ENCODE assay signal across 1 cellular context in the genomic region with DNA sequence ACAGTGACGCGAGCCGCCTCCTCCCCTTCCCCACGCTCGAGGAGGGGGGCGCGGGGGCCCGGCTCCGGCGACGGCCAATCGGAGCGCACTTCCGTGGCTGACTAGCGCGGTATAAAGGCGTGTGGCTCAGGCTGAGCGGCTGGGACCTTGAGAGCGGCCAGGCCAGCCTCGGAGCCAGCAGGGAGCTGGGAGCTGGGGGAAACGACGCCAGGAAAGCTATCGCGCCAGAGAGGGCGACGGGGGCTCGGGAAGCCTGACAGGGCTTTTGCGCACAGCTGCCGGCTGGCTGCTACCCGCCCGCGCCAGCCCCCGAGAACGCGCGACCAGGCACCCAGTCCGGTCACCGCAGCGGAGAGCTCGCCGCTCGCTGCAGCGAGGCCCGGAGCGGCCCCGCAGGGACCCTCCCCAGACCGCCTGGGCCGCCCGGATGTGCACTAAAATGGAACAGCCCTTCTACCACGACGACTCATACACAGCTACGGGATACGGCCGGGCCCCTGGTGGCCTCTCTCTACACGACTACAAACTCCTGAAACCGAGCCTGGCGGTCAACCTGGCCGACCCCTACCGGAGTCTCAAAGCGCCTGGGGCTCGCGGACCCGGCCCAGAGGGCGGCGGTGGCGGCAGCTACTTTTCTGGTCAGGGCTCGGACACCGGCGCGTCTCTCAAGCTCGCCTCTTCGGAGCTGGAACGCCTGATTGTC.
TF ChIP-seq lines count a peak whose summit lies in the region.

A gene (plus strand): TSS at position 142 of the 703 bp plus-strand sequence. CDS start 286 bp downstream, at position 428.

TF ChIP-seq in HepG2, 621 proteins besides CTCF, POLR2A, EP300 and RAD21 (continued from another document and continues in another):
- TF ChIP-seq, protein P1, sequence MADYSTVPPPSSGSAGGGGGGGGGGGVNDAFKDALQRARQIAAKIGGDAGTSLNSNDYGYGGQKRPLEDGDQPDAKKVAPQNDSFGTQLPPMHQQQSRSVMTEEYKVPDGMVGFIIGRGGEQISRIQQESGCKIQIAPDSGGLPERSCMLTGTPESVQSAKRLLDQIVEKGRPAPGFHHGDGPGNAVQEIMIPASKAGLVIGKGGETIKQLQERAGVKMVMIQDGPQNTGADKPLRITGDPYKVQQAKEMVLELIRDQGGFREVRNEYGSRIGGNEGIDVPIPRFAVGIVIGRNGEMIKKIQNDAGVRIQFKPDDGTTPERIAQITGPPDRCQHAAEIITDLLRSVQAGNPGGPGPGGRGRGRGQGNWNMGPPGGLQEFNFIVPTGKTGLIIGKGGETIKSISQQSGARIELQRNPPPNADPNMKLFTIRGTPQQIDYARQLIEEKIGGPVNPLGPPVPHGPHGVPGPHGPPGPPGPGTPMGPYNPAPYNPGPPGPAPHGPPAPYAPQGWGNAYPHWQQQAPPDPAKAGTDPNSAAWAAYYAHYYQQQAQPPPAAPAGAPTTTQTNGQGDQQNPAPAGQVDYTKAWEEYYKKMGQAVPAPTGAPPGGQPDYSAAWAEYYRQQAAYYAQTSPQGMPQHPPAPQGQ (CRISPR knock-in tag; IDR thresholded peaks at IDR 0.05; ENCODE audit: borderline replicate concordance) = no peak
- TF ChIP-seq, protein P2, sequence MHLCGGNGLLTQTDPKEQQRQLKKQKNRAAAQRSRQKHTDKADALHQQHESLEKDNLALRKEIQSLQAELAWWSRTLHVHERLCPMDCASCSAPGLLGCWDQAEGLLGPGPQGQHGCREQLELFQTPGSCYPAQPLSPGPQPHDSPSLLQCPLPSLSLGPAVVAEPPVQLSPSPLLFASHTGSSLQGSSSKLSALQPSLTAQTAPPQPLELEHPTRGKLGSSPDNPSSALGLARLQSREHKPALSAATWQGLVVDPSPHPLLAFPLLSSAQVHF (CRISPR knock-in tag; IDR thresholded peaks at IDR 0.05) = 0 out of 2 replicates have a peak, but pooled peaks have one; percentile 36
- TF ChIP-seq STAT5B (CRISPR knock-in tag; IDR thresholded peaks at IDR 0.05) (peak; percentile 79; the same call in 1 of the 2 replicates), ZKSCAN8 (CRISPR knock-in tag; IDR thresholded peaks at IDR 0.05; ENCODE audit: borderline replicate concordance) (peak; percentile 79; the same call in 1 of the 2 replicates), JDP2 (CRISPR knock-in tag; IDR thresholded peaks at IDR 0.05; ENCODE audit: borderline replicate concordance) (no peak; the same call in 1 of the 2 replicates), SSRP1 (CRISPR knock-in tag; IDR thresholded peaks at IDR 0.05) (no peak), RORA (CRISPR knock-in tag; IDR thresholded peaks at IDR 0.05) (no peak), HNRNPL (IDR thresholded peaks at IDR 0.05; ENCODE audit: low read depth, low read length) (0 out of 2 replicates have a peak, but pooled peaks have one; percentile 36), ZNF747 (CRISPR knock-in tag; IDR thresholded peaks at IDR 0.05; ENCODE audit: borderline replicate concordance) (peak; percentile 66; the same call in 1 of the 2 replicates), ZNF547 (CRISPR knock-in tag; IDR thresholded peaks at IDR 0.05) (0 out of 2 replicates have a peak, but pooled peaks have one; percentile 66), GLI4 (CRISPR knock-in tag; IDR thresholded peaks at IDR 0.05; ENCODE audit: borderline replicate concordance) (no peak; the same call in 1 of the 2 replicates), ZNF570 (CRISPR knock-in tag; IDR thresholded peaks at IDR 0.05; ENCODE audit: borderline replicate concordance) (no peak), ZBTB7A (CRISPR knock-in tag; IDR thresholded peaks at IDR 0.05) (no peak; the same call in 1 of the 2 replicates), ZNF232 (CRISPR knock-in tag; IDR thresholded peaks at IDR 0.05; ENCODE audit: borderline replicate concordance) (peak; percentile 62; the same call in 1 of the 2 replicates), CHD4 (IDR thresholded peaks at IDR 0.05; ENCODE audit: borderline replicate concordance, low read length) (no peak), ZNF441 (CRISPR knock-in tag; IDR thresholded peaks at IDR 0.05; ENCODE audit: borderline replicate concordance) (no peak), ZNF703 (CRISPR knock-in tag; IDR thresholded peaks at IDR 0.05; ENCODE audit: borderline replicate concordance) (no peak; the same call in 1 of the 2 replicates), POLR2AphosphoS5 (IDR thresholded peaks at IDR 0.05; ENCODE audit: low read depth, low read length) (peak; percentile 100), ZNF143 (CRISPR knock-in tag; IDR thresholded peaks at IDR 0.05) (0 out of 2 replicates have a peak, but pooled peaks have one; percentile 17), PLRG1 (conservative IDR thresholded peaks at IDR 0.05) (no peak), NBN (conservative IDR thresholded peaks at IDR 0.05) (no peak), DR1 (CRISPR knock-in tag; IDR thresholded peaks at IDR 0.05) (peak; percentile 99), HMG20B (CRISPR knock-in tag; conservative IDR thresholded peaks at IDR 0.05) (peak; percentile 44; the same call in 1 of the 2 replicates), SKI (IDR thresholded peaks at IDR 0.05; ENCODE audit: partially characterized antibody) (peak; percentile 64), ZSCAN30 (CRISPR knock-in tag; IDR thresholded peaks at IDR 0.05) (no peak), ARNTL (CRISPR knock-in tag; IDR thresholded peaks at IDR 0.05) (peak; percentile 98), ZFP41 (CRISPR knock-in tag; IDR thresholded peaks at IDR 0.05; ENCODE audit: borderline replicate concordance) (no peak), U2AF1 (optimal IDR thresholded peaks at IDR 0.05; ENCODE audit: low read depth, low read length) (peak; percentile 98), ZNF558 (CRISPR knock-in tag; IDR thresholded peaks at IDR 0.05; ENCODE audit: borderline replicate concordance) (0 out of 2 replicates have a peak, but pooled peaks have one; percentile 71), ZKSCAN5 (CRISPR knock-in tag; IDR thresholded peaks at IDR 0.05) (no peak), ZNF460 (CRISPR knock-in tag; IDR thresholded peaks at IDR 0.05; ENCODE audit: borderline replicate concordance) (no peak), GZF1 (CRISPR knock-in tag; IDR thresholded peaks at IDR 0.05) (no peak), GPN1 (CRISPR knock-in tag; IDR thresholded peaks at IDR 0.05; ENCODE audit: borderline replicate concordance) (no peak), REPIN1 (CRISPR knock-in tag; IDR thresholded peaks at IDR 0.05; ENCODE audit: borderline replicate concordance, low read depth) (peak; percentile 72; the same call in 1 of the 2 replicates), KDM4B (CRISPR knock-in tag; IDR thresholded peaks at IDR 0.05) (peak; percentile 95), KDM1A (CRISPR knock-in tag; IDR thresholded peaks at IDR 0.05) (no peak), ZFYVE20 (CRISPR knock-in tag; IDR thresholded peaks at IDR 0.05; ENCODE audit: borderline replicate concordance, low read depth) (no peak), SALL2 (CRISPR knock-in tag; IDR thresholded peaks at IDR 0.05) (peak; percentile 48; the same call in 1 of the 2 replicates)
- TF ChIP-seq, protein P3, sequence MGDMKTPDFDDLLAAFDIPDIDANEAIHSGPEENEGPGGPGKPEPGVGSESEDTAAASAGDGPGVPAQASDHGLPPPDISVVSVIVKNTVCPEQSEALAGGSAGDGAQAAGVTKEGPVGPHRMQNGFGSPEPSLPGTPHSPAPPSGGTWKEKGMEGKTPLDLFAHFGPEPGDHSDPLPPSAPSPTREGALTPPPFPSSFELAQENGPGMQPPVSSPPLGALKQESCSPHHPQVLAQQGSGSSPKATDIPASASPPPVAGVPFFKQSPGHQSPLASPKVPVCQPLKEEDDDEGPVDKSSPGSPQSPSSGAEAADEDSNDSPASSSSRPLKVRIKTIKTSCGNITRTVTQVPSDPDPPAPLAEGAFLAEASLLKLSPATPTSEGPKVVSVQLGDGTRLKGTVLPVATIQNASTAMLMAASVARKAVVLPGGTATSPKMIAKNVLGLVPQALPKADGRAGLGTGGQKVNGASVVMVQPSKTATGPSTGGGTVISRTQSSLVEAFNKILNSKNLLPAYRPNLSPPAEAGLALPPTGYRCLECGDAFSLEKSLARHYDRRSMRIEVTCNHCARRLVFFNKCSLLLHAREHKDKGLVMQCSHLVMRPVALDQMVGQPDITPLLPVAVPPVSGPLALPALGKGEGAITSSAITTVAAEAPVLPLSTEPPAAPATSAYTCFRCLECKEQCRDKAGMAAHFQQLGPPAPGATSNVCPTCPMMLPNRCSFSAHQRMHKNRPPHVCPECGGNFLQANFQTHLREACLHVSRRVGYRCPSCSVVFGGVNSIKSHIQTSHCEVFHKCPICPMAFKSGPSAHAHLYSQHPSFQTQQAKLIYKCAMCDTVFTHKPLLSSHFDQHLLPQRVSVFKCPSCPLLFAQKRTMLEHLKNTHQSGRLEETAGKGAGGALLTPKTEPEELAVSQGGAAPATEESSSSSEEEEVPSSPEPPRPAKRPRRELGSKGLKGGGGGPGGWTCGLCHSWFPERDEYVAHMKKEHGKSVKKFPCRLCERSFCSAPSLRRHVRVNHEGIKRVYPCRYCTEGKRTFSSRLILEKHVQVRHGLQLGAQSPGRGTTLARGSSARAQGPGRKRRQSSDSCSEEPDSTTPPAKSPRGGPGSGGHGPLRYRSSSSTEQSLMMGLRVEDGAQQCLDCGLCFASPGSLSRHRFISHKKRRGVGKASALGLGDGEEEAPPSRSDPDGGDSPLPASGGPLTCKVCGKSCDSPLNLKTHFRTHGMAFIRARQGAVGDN (CRISPR knock-in tag; IDR thresholded peaks at IDR 0.05) = peak; percentile 81
- TF ChIP-seq, protein P4, sequence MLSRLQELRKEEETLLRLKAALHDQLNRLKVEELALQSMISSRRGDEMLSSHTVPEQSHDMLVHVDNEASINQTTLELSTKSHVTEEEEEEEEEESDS (CRISPR knock-in tag; IDR thresholded peaks at IDR 0.05; ENCODE audit: borderline replicate concordance) = no peak
- TF ChIP-seq, protein P5, sequence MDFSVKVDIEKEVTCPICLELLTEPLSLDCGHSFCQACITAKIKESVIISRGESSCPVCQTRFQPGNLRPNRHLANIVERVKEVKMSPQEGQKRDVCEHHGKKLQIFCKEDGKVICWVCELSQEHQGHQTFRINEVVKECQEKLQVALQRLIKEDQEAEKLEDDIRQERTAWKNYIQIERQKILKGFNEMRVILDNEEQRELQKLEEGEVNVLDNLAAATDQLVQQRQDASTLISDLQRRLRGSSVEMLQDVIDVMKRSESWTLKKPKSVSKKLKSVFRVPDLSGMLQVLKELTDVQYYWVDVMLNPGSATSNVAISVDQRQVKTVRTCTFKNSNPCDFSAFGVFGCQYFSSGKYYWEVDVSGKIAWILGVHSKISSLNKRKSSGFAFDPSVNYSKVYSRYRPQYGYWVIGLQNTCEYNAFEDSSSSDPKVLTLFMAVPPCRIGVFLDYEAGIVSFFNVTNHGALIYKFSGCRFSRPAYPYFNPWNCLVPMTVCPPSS (IDR thresholded peaks at IDR 0.05) = no peak
- TF ChIP-seq, protein P6, sequence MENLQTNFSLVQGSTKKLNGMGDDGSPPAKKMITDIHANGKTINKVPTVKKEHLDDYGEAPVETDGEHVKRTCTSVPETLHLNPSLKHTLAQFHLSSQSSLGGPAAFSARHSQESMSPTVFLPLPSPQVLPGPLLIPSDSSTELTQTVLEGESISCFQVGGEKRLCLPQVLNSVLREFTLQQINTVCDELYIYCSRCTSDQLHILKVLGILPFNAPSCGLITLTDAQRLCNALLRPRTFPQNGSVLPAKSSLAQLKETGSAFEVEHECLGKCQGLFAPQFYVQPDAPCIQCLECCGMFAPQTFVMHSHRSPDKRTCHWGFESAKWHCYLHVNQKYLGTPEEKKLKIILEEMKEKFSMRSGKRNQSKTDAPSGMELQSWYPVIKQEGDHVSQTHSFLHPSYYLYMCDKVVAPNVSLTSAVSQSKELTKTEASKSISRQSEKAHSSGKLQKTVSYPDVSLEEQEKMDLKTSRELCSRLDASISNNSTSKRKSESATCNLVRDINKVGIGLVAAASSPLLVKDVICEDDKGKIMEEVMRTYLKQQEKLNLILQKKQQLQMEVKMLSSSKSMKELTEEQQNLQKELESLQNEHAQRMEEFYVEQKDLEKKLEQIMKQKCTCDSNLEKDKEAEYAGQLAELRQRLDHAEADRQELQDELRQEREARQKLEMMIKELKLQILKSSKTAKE (CRISPR knock-in tag; IDR thresholded peaks at IDR 0.05; ENCODE audit: borderline replicate concordance) = peak; percentile 84
- TF ChIP-seq, protein P7, sequence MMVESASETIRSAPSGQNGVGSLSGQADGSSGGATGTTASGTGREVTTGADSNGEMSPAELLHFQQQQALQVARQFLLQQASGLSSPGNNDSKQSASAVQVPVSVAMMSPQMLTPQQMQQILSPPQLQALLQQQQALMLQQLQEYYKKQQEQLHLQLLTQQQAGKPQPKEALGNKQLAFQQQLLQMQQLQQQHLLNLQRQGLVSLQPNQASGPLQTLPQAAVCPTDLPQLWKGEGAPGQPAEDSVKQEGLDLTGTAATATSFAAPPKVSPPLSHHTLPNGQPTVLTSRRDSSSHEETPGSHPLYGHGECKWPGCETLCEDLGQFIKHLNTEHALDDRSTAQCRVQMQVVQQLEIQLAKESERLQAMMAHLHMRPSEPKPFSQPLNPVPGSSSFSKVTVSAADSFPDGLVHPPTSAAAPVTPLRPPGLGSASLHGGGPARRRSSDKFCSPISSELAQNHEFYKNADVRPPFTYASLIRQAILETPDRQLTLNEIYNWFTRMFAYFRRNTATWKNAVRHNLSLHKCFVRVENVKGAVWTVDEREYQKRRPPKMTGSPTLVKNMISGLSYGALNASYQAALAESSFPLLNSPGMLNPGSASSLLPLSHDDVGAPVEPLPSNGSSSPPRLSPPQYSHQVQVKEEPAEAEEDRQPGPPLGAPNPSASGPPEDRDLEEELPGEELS (CRISPR knock-in tag; IDR thresholded peaks at IDR 0.05) = no peak; the same call in none of the 2 replicates
- TF ChIP-seq, protein P8, sequence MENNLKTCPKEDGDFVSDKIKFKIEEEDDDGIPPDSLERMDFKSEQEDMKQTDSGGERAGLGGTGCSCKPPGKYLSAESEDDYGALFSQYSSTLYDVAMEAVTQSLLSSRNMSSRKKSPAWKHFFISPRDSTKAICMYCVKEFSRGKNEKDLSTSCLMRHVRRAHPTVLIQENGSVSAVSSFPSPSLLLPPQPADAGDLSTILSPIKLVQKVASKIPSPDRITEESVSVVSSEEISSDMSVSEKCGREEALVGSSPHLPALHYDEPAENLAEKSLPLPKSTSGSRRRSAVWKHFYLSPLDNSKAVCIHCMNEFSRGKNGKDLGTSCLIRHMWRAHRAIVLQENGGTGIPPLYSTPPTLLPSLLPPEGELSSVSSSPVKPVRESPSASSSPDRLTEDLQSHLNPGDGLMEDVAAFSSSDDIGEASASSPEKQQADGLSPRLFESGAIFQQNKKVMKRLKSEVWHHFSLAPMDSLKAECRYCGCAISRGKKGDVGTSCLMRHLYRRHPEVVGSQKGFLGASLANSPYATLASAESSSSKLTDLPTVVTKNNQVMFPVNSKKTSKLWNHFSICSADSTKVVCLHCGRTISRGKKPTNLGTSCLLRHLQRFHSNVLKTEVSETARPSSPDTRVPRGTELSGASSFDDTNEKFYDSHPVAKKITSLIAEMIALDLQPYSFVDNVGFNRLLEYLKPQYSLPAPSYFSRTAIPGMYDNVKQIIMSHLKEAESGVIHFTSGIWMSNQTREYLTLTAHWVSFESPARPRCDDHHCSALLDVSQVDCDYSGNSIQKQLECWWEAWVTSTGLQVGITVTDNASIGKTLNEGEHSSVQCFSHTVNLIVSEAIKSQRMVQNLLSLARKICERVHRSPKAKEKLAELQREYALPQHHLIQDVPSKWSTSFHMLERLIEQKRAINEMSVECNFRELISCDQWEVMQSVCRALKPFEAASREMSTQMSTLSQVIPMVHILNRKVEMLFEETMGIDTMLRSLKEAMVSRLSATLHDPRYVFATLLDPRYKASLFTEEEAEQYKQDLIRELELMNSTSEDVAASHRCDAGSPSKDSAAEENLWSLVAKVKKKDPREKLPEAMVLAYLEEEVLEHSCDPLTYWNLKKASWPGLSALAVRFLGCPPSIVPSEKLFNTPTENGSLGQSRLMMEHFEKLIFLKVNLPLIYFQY (CRISPR knock-in tag; IDR thresholded peaks at IDR 0.05; ENCODE audit: borderline replicate concordance) = peak; percentile 75; the same call in 1 of the 2 replicates
